ENCODE assay signal across 28 cellular contexts in genomic region chr4:60913646-60914045, GRCh38.
"Had no signal": no experiment of that assay in that cellular context is flagged by ENCODE, and none has a peak within 500 bp of the region (broad histone marks: within the 10 kb centered on the region; RNA-seq: fewer than 3 reads in every experiment).

No MANE protein-coding gene starts in this region.

- H3K4me2 ChIP-seq: neural progenitor cell had no signal

- FAIRE-seq: small intestine had no signal

- H3K79me2 ChIP-seq: parathyroid adenoma had no signal

- H3K36me3 ChIP-seq: neural progenitor cell, ovary, right lobe of liver, sigmoid colon, spleen, suprapubic skin, tibial artery, transverse colon, upper lobe of right lung, uterus had no signal

- H3K27me3 ChIP-seq: neural progenitor cell, ovary, right lobe of liver, sigmoid colon, spleen, suprapubic skin, testis, tibial artery, transverse colon, upper lobe of right lung, uterus had no signal

- H2AFZ ChIP-seq: neural progenitor cell, parathyroid adenoma had no signal

- H3K27ac ChIP-seq: neural progenitor cell, ovary, parathyroid adenoma, psoas muscle, right lobe of liver, sigmoid colon, spleen, suprapubic skin, testis, tibial artery, transverse colon, upper lobe of right lung, uterus had no signal

- H3K4me3 ChIP-seq: neural progenitor cell, ovary, psoas muscle, right lobe of liver, sigmoid colon, spleen, suprapubic skin, testis, tibial artery, transverse colon, upper lobe of right lung, uterus had no signal

- H3K9me3 ChIP-seq: ovary, psoas muscle, right lobe of liver, sigmoid colon, suprapubic skin, testis, tibial artery, transverse colon, upper lobe of right lung, uterus had no signal

- ATAC-seq: natural killer cell; psoas muscle; right cardiac atrium; right lobe of liver; stimulated activated memory B cell treated with anti-CD40 and anti-IgM and Interleukin-4, amounts not matched to agents 10 μg/mL and 1 μg/mL and 100 μg/mL, for 72 hours; stimulated activated naive CD8-positive, alpha-beta T cell treated with anti-CD3 and anti-CD28 coated beads, Interleukin-15, amount 100 ng/mL, for 72 hours; stimulated activated naive CD8-positive, alpha-beta T cell treated with anti-CD3 and anti-CD28 coated beads, Interleukin-15, Interleukin-2, amounts not matched to agents 100 U/mL and 50 U/mL, for 24 hours; upper lobe of right lung had no signal

- H3K9ac ChIP-seq: neural progenitor cell, parathyroid adenoma had no signal

- H3K4me1 ChIP-seq: neural progenitor cell, parathyroid adenoma, psoas muscle, right lobe of liver, sigmoid colon, spleen, suprapubic skin, testis, tibial artery, transverse colon, upper lobe of right lung, uterus had no signal

- DNase-seq: natural killer cell; occipital lobe; ovary; posterior cingulate gyrus; psoas muscle; right cardiac atrium; right lobe of liver; sigmoid colon; small intestine; spleen; stimulated activated CD4-positive, alpha-beta T cell treated with anti-CD3 and anti-CD28 coated beads, Interleukin-12 subunit alpha, Interleukin-12 subunit beta, amount 100 ng/mL, for 4 hours; stimulated activated CD4-positive, alpha-beta T cell treated with anti-CD3 and anti-CD28 coated beads, Interleukin-1b, Interleukin-23, amount 100 ng/mL, for 48 hours; stimulated activated CD4-positive, alpha-beta T cell treated with anti-CD3 and anti-CD28 coated beads, Interleukin-4, amount 100 ng/mL, for 1 hour; stimulated activated CD4-positive, alpha-beta T cell treated with anti-CD3 and anti-CD28 coated beads, Interleukin-4, amount 100 ng/mL, for 4 hours; stimulated activated CD8-positive, alpha-beta memory T cell treated with anti-CD3 and anti-CD28 coated beads, Interleukin-4, amount 100 ng/mL, for 48 hours; stimulated activated naive CD4-positive, alpha-beta T cell; stimulated activated naive CD8-positive, alpha-beta T cell treated with anti-CD3 and anti-CD28 coated beads, Interleukin-15, amount 100 ng/mL, for 72 hours; stimulated activated naive CD8-positive, alpha-beta T cell treated with anti-CD3 and anti-CD28 coated beads, Interleukin-15, Interleukin-2, amounts not matched to agents 100 U/mL and 50 U/mL, for 24 hours; substantia nigra; testis; tibial artery; transverse colon; upper lobe of right lung; uterus had no signal
